8 cellular contexts compared by ENCODE assay signal in genomic region chr7:35036361-35037171, GRCh38. TPM values are rescaled to one million over a fixed set of nuclear protein-coding genes. Genes with fewer than 3 reads are reported as not detected.
DNase-seq lines count a peak whose midpoint lies in the region; ATAC-seq and TF ChIP-seq lines count a peak whose summit lies in the region.

No MANE protein-coding gene starts in this region.

- peak; percentile 22 for ATAC-seq in GM18909 (IDR thresholded peaks at IDR 0.05; ENCODE audit: poor library complexity, unreplicated experiment)
- ATAC-seq in HG03558 (IDR thresholded peaks at IDR 0.05; ENCODE audit: extremely low read depth, unreplicated experiment): peak; percentile 7

- no peaks in the 10 kb centered on the region for H3K9me3 ChIP-seq in neutrophil

- DNase-seq in AG08396 (ENCODE audit: low spot score) (peak; percentile 78), RWPE1 (ENCODE audit: low spot score) (peak; percentile 53), glomerular endothelial cell (ENCODE audit: extremely low read depth, low read depth, low spot score) (peak; percentile 22), ureter (ENCODE audit: low spot score) (peak; percentile 53)
- DNase-seq in activated naive CD4-positive, alpha-beta T cell treated with anti-CD3 and anti-CD28 coated beads, Interleukin-2, amount 50 U/mL, for 16 hours: peak; percentile 25

- TF ChIP-seq CTCF in RWPE1 (conservative IDR thresholded peaks at IDR 0.05; ENCODE audit: low read depth): no peak
- TF ChIP-seq CTCF in neutrophil (IDR thresholded peaks at IDR 0.05): no peak

- no peaks in the 10 kb centered on the region for H3K36me3 ChIP-seq in neutrophil

- H3K27ac ChIP-seq in RWPE1: peak overlapping the region; percentile 89
- peak overlapping the region; percentile 56 for H3K27ac ChIP-seq in neutrophil

- H3K27me3 ChIP-seq in neutrophil: peaks cover 32% of the 10 kb centered on the region

- H3K4me3 ChIP-seq in neutrophil (ENCODE audit: low read depth in 1 of 2, low read length in 1 of 2): peak overlapping the region; percentile 63 to 73

- POLR2A ChIA-PET in RWPE1 (lab: Yijun Ruan, JAX; ENCODE audit: low non-redundant PET): interaction anchor here (0.6 kb wide), 1 partner anchor 253 kb away, joined by 5 read pairs; no protein-coding TSS in a partner anchor

- CTCF ChIA-PET in RWPE1 (lab: Yijun Ruan, JAX): interaction anchor here (0.6 kb wide), 1 partner anchor 482 kb away, joined by 3 read pairs; no protein-coding TSS in a partner anchor

- H3K4me1 ChIP-seq in neutrophil (ENCODE audit: control insufficient read depth in 1 of 2, insufficient read depth in 1 of 2, low read depth in 1 of 2, low read length in 1 of 2): peaks cover 7 to 9% of the 10 kb centered on the region in 2 experiments

RNA-seq across cellular contexts. Expression of gene DPY19L1, which starts 0.7 kb away (rescaled TPM):
- 27.9 and 30.4 TPM in 2 replicates for total RNA-seq in glomerular endothelial cell
- total RNA-seq in ureter: 18.4 TPM

Comparison
In these comparisons a context has a peak if more than half of its experiments do, and no peak if none do; other contexts are left out.
1. Peak in every context shown above with its lines: DNase-seq, ATAC-seq, H3K4me3 ChIP-seq and H3K27ac ChIP-seq.
2. DNase-seq: peak in every context shown above with its lines; median percentile 78 in AG08396; 53 in RWPE1; 53 in ureter; 25 in activated naive CD4-positive, alpha-beta T cell treated with anti-CD3 and anti-CD28 coated beads, Interleukin-2, amount 50 U/mL, for 16 hours; 22 in glomerular endothelial cell.